In genomic region chr10:5510281-5511072, GRCh38 we compare ENCODE assay signal across 16 cellular contexts. TPM values are rescaled to one million over a fixed set of nuclear protein-coding genes. Genes with fewer than 3 reads are reported as not detected.
"Had no signal": no experiment of that assay in that cellular context is flagged by ENCODE, and none has a peak within 500 bp of the region (broad histone marks: within the 10 kb centered on the region; RNA-seq: fewer than 3 reads in every experiment).

No MANE protein-coding gene starts in this region.

- H3K27ac ChIP-seq: heart left ventricle, pancreas, SJSA1, tibial nerve, WERI-Rb-1 had no signal

- H3K9me3 Mint-ChIP-seq: activated CD4-positive, alpha-beta T cell treated with anti-CD3 and anti-CD28 coated beads, Interleukin-2, amount 10 ng/mL, durations not matched to agents 24 days and 14 days; activated naive CD4-positive, alpha-beta T cell treated with anti-CD3 and anti-CD28 coated beads for 36 hours had no signal

- H3K27ac Mint-ChIP-seq: activated CD4-positive, alpha-beta T cell treated with anti-CD3 and anti-CD28 coated beads, Interleukin-2, amount 10 ng/mL, durations not matched to agents 24 days and 14 days; activated naive CD4-positive, alpha-beta T cell treated with anti-CD3 and anti-CD28 coated beads for 36 hours had no signal

- H3K4me1 ChIP-seq: heart left ventricle, SJSA1, tibial nerve had no signal

- H3K4me2 ChIP-seq: smooth muscle cell had no signal

- H3K4me3 ChIP-seq: heart left ventricle, pancreas, SJSA1, smooth muscle cell, tibial nerve had no signal

- DNase-seq: activated CD4-positive, alpha-beta T cell treated with anti-CD3 and anti-CD28 coated beads, Interleukin-2, amount 10 ng/mL, durations not matched to agents 24 days and 14 days; activated naive CD4-positive, alpha-beta T cell treated with anti-CD3 and anti-CD28 coated beads for 36 hours; central memory CD4-positive, alpha-beta T cell; foreskin melanocyte; heart left ventricle; islet precursor cell; left ventricle myocardium superior; SW 1271; T1000; WERI-Rb-1 had no signal

- H3K4me3 Mint-ChIP-seq: activated CD4-positive, alpha-beta T cell treated with anti-CD3 and anti-CD28 coated beads, Interleukin-2, amount 10 ng/mL, durations not matched to agents 24 days and 14 days; activated naive CD4-positive, alpha-beta T cell treated with anti-CD3 and anti-CD28 coated beads for 36 hours had no signal

- H3K36me3 ChIP-seq: heart left ventricle, pancreas, SJSA1, tibial nerve, WERI-Rb-1 had no signal

- H3K27me3 ChIP-seq: heart left ventricle, pancreas, SJSA1, tibial nerve had no signal

- H3K9me3 ChIP-seq: heart left ventricle, pancreas, SJSA1, tibial nerve had no signal

RNA-seq across cellular contexts. Expression of gene CALML5, which starts 11.1 kb away (rescaled TPM):
- total RNA-seq: activated CD4-positive, alpha-beta T cell treated with anti-CD3 and anti-CD28 coated beads, Interleukin-2, amount 10 ng/mL, durations not matched to agents 24 days and 14 days; activated naive CD4-positive, alpha-beta T cell treated with anti-CD3 and anti-CD28 coated beads for 36 hours; heart left ventricle; left ventricle myocardium superior; mesenteric fat pad; myocyte; pancreas; SJSA1; tibial nerve had no signal
- polyA plus RNA-seq: heart left ventricle, pancreas had no signal

RNA-seq across cellular contexts. Expression of gene CALML3, which starts 14.3 kb away (rescaled TPM):
- total RNA-seq: activated CD4-positive, alpha-beta T cell treated with anti-CD3 and anti-CD28 coated beads, Interleukin-2, amount 10 ng/mL, durations not matched to agents 24 days and 14 days; activated naive CD4-positive, alpha-beta T cell treated with anti-CD3 and anti-CD28 coated beads for 36 hours; heart left ventricle; left ventricle myocardium superior; mesenteric fat pad; myocyte; pancreas; SJSA1; tibial nerve had no signal
- polyA plus RNA-seq: smooth muscle cell had no signal
